Comparison of ENCODE assay signal across 8 cellular contexts in genomic region chr4:118566003-118566513, GRCh38.
DNase-seq lines count a peak whose midpoint lies in the region; ATAC-seq lines count a peak whose summit lies in the region.
"Not testable (repeated sequence)": the region's sequence is repeated elsewhere in the genome, so short reads cannot be mapped to it uniquely, and the experiment has no call there.

No MANE protein-coding gene starts in this region.

- peak; percentile 62 for ATAC-seq in GM19455 (IDR thresholded peaks at IDR 0.05; ENCODE audit: unreplicated experiment)
- peak; percentile 82 for ATAC-seq in HG02759 (IDR thresholded peaks at IDR 0.05; ENCODE audit: unreplicated experiment)
- ATAC-seq in HG03575 (IDR thresholded peaks at IDR 0.05; ENCODE audit: extremely low read depth, insufficient number of reproducible peaks, low FRiP score, unreplicated experiment): peak; percentile 62
- ATAC-seq in activated CD8-positive, alpha-beta memory T cell treated with anti-CD3 and anti-CD28 coated beads, Interleukin-2, amount 10 ng/mL, durations not matched to agents 7 days and 5 days: peak; percentile 65
- peak; percentile 82 for ATAC-seq in Right ventricle myocardium superior (ENCODE audit: poor library complexity)

- peak; percentile 51 for DNase-seq in GF-D8 (lab: John Stamatoyannopoulos, UW)
- peak; percentile 15 to 46 for DNase-seq in NCI-H526 (lab: John Stamatoyannopoulos, UW)
- peak; percentile 43 for DNase-seq in activated CD8-positive, alpha-beta memory T cell treated with anti-CD3 and anti-CD28 coated beads, Interleukin-2, amount 10 ng/mL, durations not matched to agents 7 days and 5 days
- DNase-seq in Right ventricle myocardium superior: not testable (repeated sequence)
- peak; percentile 94 for DNase-seq in stromal cell of bone marrow (ENCODE audit: low read depth)

- not testable (repeated sequence) for H3K4me1 Mint-ChIP-seq in activated CD8-positive, alpha-beta memory T cell treated with anti-CD3 and anti-CD28 coated beads, Interleukin-2, amount 10 ng/mL, durations not matched to agents 7 days and 5 days

- peaks cover 15% of the 10 kb centered on the region for H3K27me3 Mint-ChIP-seq in activated CD8-positive, alpha-beta memory T cell treated with anti-CD3 and anti-CD28 coated beads, Interleukin-2, amount 10 ng/mL, durations not matched to agents 7 days and 5 days

- CTCF ChIA-PET in activated CD8-positive, alpha-beta memory T cell treated with anti-CD3 and anti-CD28 coated beads, Interleukin-2, amount 10 ng/mL, durations not matched to agents 7 days and 5 days (lab: Charles Lee): not testable (repeated sequence)

- not testable (repeated sequence) for H3K4me3 Mint-ChIP-seq in activated CD8-positive, alpha-beta memory T cell treated with anti-CD3 and anti-CD28 coated beads, Interleukin-2, amount 10 ng/mL, durations not matched to agents 7 days and 5 days

- H3K9me3 Mint-ChIP-seq in activated CD8-positive, alpha-beta memory T cell treated with anti-CD3 and anti-CD28 coated beads, Interleukin-2, amount 10 ng/mL, durations not matched to agents 7 days and 5 days (ENCODE audit: low read depth): not testable (repeated sequence)

- intact Hi-C loops in Right ventricle myocardium superior (cut with DNase I): not testable (repeated sequence)

- not testable (repeated sequence) for H3K36me3 Mint-ChIP-seq in activated CD8-positive, alpha-beta memory T cell treated with anti-CD3 and anti-CD28 coated beads, Interleukin-2, amount 10 ng/mL, durations not matched to agents 7 days and 5 days

- H3K27ac Mint-ChIP-seq in activated CD8-positive, alpha-beta memory T cell treated with anti-CD3 and anti-CD28 coated beads, Interleukin-2, amount 10 ng/mL, durations not matched to agents 7 days and 5 days: not testable (repeated sequence)
